1 cellular context compared by ENCODE assay signal in the genomic region with DNA sequence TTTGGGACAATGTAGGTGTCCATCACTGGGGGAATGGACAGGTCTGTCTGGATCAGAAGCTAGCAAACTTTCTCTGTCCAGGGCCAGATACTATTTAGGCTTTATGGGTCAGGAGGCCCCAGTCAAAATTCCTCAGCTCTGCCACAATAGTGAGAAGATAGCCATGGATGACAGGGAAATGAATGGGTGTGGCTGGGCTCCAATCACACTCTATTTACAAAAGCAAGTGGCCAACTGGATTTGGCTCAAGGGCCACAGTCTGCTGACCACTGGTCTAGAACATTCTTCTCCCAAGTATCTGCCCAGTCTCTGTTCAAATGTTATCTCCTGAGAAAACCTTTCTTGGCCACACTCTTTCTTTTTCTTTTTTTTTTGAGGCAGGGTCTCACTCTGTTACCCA.
TF ChIP-seq lines count a peak whose summit lies in the region.

No MANE protein-coding gene starts in this region.

TF ChIP-seq in IMR-90, 13 proteins besides CTCF, POLR2A, EP300 and RAD21:
- TF ChIP-seq, protein P1, sequence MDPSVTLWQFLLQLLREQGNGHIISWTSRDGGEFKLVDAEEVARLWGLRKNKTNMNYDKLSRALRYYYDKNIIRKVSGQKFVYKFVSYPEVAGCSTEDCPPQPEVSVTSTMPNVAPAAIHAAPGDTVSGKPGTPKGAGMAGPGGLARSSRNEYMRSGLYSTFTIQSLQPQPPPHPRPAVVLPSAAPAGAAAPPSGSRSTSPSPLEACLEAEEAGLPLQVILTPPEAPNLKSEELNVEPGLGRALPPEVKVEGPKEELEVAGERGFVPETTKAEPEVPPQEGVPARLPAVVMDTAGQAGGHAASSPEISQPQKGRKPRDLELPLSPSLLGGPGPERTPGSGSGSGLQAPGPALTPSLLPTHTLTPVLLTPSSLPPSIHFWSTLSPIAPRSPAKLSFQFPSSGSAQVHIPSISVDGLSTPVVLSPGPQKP (IDR thresholded peaks at IDR 0.05; ENCODE audit: borderline replicate concordance, low read depth, low read length): no peak
- TF ChIP-seq SMC3 (IDR thresholded peaks at IDR 0.05; ENCODE audit: low read depth, low read length): no peak
- TF ChIP-seq FOS (IDR thresholded peaks at IDR 0.05; ENCODE audit: low read depth, low read length): no peak
- no peak for TF ChIP-seq RFX5 (IDR thresholded peaks at IDR 0.05; ENCODE audit: low read depth, low read length)
- TF ChIP-seq CEBPB (IDR thresholded peaks at IDR 0.05; ENCODE audit: low read depth, low read length): no peak
- no peak for TF ChIP-seq CHD1 (IDR thresholded peaks at IDR 0.05; ENCODE audit: low read depth, low read length)
- TF ChIP-seq BHLHE40 (IDR thresholded peaks at IDR 0.05; ENCODE audit: low read depth, low read length): no peak
- TF ChIP-seq NFE2L2 (IDR thresholded peaks at IDR 0.05; ENCODE audit: low read depth, low read length): no peak
